8 cellular contexts compared by ENCODE assay signal in the genomic region with DNA sequence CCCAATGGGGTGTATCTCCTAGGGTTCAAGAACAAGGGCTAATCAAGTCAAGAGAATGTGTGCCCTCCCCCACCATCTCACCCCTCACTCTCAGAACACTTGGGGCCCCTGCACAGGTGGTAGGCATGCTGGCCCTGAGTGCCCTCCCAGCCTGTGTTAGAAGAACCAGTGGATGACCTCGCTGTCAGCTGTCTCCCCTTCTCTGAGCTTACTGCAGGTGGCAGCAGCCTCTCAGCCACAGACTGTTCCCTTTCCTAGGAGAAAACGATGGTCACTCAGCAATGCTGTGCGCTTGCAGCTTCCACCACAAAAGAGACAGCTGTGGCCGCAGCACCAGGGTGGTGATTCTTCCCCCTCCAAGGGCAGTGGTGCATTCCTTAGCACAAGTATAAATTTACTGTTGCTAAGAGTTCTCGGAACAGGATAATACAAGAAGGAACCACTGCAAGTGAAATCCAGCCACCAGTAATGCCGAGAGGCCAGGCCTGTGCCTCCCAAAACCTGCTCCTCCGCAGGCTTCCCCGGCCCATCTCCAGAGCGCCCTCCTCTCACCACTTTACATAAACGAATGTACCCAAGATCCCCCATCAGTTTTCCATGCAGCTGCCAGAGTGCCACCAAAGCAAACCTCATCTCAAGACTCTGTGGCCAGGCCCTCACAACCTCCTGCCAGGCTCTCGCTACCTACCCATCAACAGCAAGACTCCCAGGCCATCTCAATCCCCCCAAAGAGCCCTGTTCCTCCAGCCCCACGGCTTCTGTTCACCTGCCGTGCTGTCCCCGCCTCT. TPM values are rescaled to one million over a fixed set of nuclear protein-coding genes. Genes with fewer than 3 reads are reported as not detected.
DNase-seq lines count a peak whose midpoint lies in the region; ATAC-seq and TF ChIP-seq lines count a peak whose summit lies in the region.

No MANE protein-coding gene starts in this region.

- H3K36me3 Mint-ChIP-seq in Calu3 (ENCODE audit: insufficient read depth, unreplicated experiment): peaks cover 22% of the 10 kb centered on the region
- no peaks in the 10 kb centered on the region for H3K36me3 Mint-ChIP-seq in HFFc6 (ENCODE audit: low read depth)
- no peaks in the 10 kb centered on the region for H3K36me3 Mint-ChIP-seq in activated T-helper 17 cell treated with anti-CD3 and anti-CD28 coated beads, Interleukin-2, amount 50 U/mL, for 72 hours (ENCODE audit: low read depth)
- peaks cover 0 to 6% (median 0%) of the 10 kb centered on the region in 5 donors for H3K36me3 Mint-ChIP-seq in naive thymus-derived CD4-positive, alpha-beta T cell

- H3K9me3 Mint-ChIP-seq in Calu3 (ENCODE audit: low read depth, unreplicated experiment) (no peaks in the 10 kb centered on the region), HFFc6 (no peaks in the 10 kb centered on the region)
- no peaks in the 10 kb centered on the region for H3K9me3 Mint-ChIP-seq in activated T-helper 17 cell treated with anti-CD3 and anti-CD28 coated beads, Interleukin-2, amount 50 U/mL, for 72 hours
- H3K9me3 Mint-ChIP-seq in naive thymus-derived CD4-positive, alpha-beta T cell: no peaks in the 10 kb centered on the region

- peak; percentile 77 for TF ChIP-seq CTCF in Calu3 (IDR thresholded peaks at IDR 0.05; ENCODE audit: unreplicated experiment)
- peak; percentile 83 for TF ChIP-seq CTCF in HFFc6 (IDR thresholded peaks at IDR 0.05)
- TF ChIP-seq CTCF in fibroblast of pulmonary artery (IDR thresholded peaks at IDR 0.05; ENCODE audit: low read length, missing control alignments): peak; percentile 96
- peak; percentile 56 to 65 (median 63) for TF ChIP-seq CTCF in testis (IDR thresholded peaks at IDR 0.05)

- no peaks in the 10 kb centered on the region for H3K4me1 ChIP-seq in naive thymus-derived CD4-positive, alpha-beta T cell (ENCODE audit: control insufficient read depth in 2 of 2, insufficient read depth in 2 of 2, low read length in 2 of 2)
- peaks cover 11% of the 10 kb centered on the region for H3K4me1 ChIP-seq in testis

- 37 to 46% methylated on average over 14 of the region's 14 CpGs for WGBS in testis, 2 donors

- POLR2A ChIA-PET in naive thymus-derived CD4-positive, alpha-beta T cell (lab: Charles Lee): interaction anchor here (0.9 kb wide), 1 partner anchor 405 kb away, joined by 3 read pairs; no protein-coding TSS in a partner anchor

- no peaks in the 10 kb centered on the region for H3K9me3 ChIP-seq in naive thymus-derived CD4-positive, alpha-beta T cell (ENCODE audit: control insufficient read depth in 2 of 3, low read length in 3 of 3)
- H3K9me3 ChIP-seq in testis: no peaks in the 10 kb centered on the region

- CTCF ChIA-PET in Calu3 (lab: Charles Lee): interaction anchor here (0.5 to 1.2 kb wide), 10 partner anchors 9 to 405 kb away, joined by 3 to 13 read pairs (median 4); a partner anchor contains a TSS
- CTCF ChIA-PET in naive thymus-derived CD4-positive, alpha-beta T cell (lab: Charles Lee): interaction anchor here (0.9 to 2.1 kb wide), 10 partner anchors 41 to 407 kb away, joined by 3 to 12 read pairs (median 3); no protein-coding TSS in a partner anchor

- H3K27ac ChIP-seq in naive thymus-derived CD4-positive, alpha-beta T cell (ENCODE audit: low read depth, low read length): no peak overlapping the region
- H3K27ac ChIP-seq in testis: no peak overlapping the region

- intact Hi-C loops in Calu3 (cut with micrococcal nuclease; ENCODE audit: unreplicated experiment) (loop anchor here (1.0 to 10.0 kb wide), 3 partner anchors 159 to 406 kb away; no protein-coding TSS in a partner anchor), testis (cut with DNase I; ENCODE audit: low total_unique reads) (no loop called here)
- intact Hi-C loops in naive thymus-derived CD4-positive, alpha-beta T cell (cut with micrococcal nuclease): loop anchor here (1.0 to 10.0 kb wide), 11 partner anchors 40 to 604 kb away; a partner anchor contains a TSS

- H3K4me3 Mint-ChIP-seq in Calu3 (ENCODE audit: low read depth, unreplicated experiment) (peak overlapping the region; percentile 67), HFFc6 (peak overlapping the region; percentile 59)
- H3K4me3 Mint-ChIP-seq in activated T-helper 17 cell treated with anti-CD3 and anti-CD28 coated beads, Interleukin-2, amount 50 U/mL, for 72 hours: peak overlapping the region; percentile 65
- H3K4me3 Mint-ChIP-seq in naive thymus-derived CD4-positive, alpha-beta T cell: peak overlapping the region; percentile 46 to 86 (median 71)

- H3K27me3 Mint-ChIP-seq in Calu3 (ENCODE audit: unreplicated experiment): peaks cover 55% of the 10 kb centered on the region
- H3K27me3 Mint-ChIP-seq in HFFc6 (ENCODE audit: insufficient read depth): peaks cover 27% of the 10 kb centered on the region
- peaks cover 21% of the 10 kb centered on the region for H3K27me3 Mint-ChIP-seq in activated T-helper 17 cell treated with anti-CD3 and anti-CD28 coated beads, Interleukin-2, amount 50 U/mL, for 72 hours
- peaks cover 23 to 63% (median 29%) of the 10 kb centered on the region in 5 donors for H3K27me3 Mint-ChIP-seq in naive thymus-derived CD4-positive, alpha-beta T cell

- H3K27me3 ChIP-seq in naive thymus-derived CD4-positive, alpha-beta T cell (ENCODE audit: control insufficient read depth in 2 of 2, insufficient read depth in 2 of 2, low read length in 2 of 2): peaks cover 4 to 6% of the 10 kb centered on the region in 2 donors
- H3K27me3 ChIP-seq in testis: no peaks in the 10 kb centered on the region

- DNase-seq in Calu3 (peak; percentile 72), HFFc6 (peak; percentile 80), NCI-H526 treated with DMSO at 0.1 percent for 48 hours (lab: John Stamatoyannopoulos, UW) (peak; percentile 96), fibroblast of pulmonary artery (ENCODE audit: low read depth) (peak; percentile 91), testis (peak; percentile 83)
- DNase-seq in naive thymus-derived CD4-positive, alpha-beta T cell: peak in 7 of 9 donors; percentile 26 to 51 (median 44)

- H3K4me1 Mint-ChIP-seq in Calu3 (ENCODE audit: low read depth, unreplicated experiment) (peaks cover 28% of the 10 kb centered on the region), HFFc6 (ENCODE audit: low read depth) (peaks cover 18% of the 10 kb centered on the region)
- peaks cover 8% of the 10 kb centered on the region for H3K4me1 Mint-ChIP-seq in activated T-helper 17 cell treated with anti-CD3 and anti-CD28 coated beads, Interleukin-2, amount 50 U/mL, for 72 hours
- peaks cover 0 to 15% (median 13%) of the 10 kb centered on the region in 7 donors for H3K4me1 Mint-ChIP-seq in naive thymus-derived CD4-positive, alpha-beta T cell

- ATAC-seq in activated T-helper 17 cell treated with anti-CD3 and anti-CD28 coated beads, Interleukin-2, amount 50 U/mL, for 72 hours (replicated peaks): peak; percentile 74
- ATAC-seq in naive thymus-derived CD4-positive, alpha-beta T cell: peak; percentile 76
- ATAC-seq in GM19328 (IDR thresholded peaks at IDR 0.05; ENCODE audit: unreplicated experiment): no peak

- no peaks in the 10 kb centered on the region for H3K36me3 ChIP-seq in naive thymus-derived CD4-positive, alpha-beta T cell (ENCODE audit: control insufficient read depth in 2 of 3, insufficient read depth in 3 of 3, low read length in 3 of 3)
- no peaks in the 10 kb centered on the region for H3K36me3 ChIP-seq in testis (ENCODE audit: low read depth, missing control alignments)

- BruUV-seq in Calu3 (replicated peaks; lab: Mats Ljungman, UMichigan): no TSS peak

- H3K27ac Mint-ChIP-seq in Calu3 (ENCODE audit: unreplicated experiment) (no peak overlapping the region), HFFc6 (no peak overlapping the region)
- no peak overlapping the region for H3K27ac Mint-ChIP-seq in activated T-helper 17 cell treated with anti-CD3 and anti-CD28 coated beads, Interleukin-2, amount 50 U/mL, for 72 hours
- H3K27ac Mint-ChIP-seq in naive thymus-derived CD4-positive, alpha-beta T cell: peak overlapping the region in 2 of 9 donors; percentile 72 to 73

- H3K4me3 ChIP-seq in fibroblast of pulmonary artery (replicated peaks; ENCODE audit: low read depth, low read length) (no peak overlapping the region), testis (no peak overlapping the region)
- H3K4me3 ChIP-seq in naive thymus-derived CD4-positive, alpha-beta T cell (ENCODE audit: low read length): no peak overlapping the region

- TF ChIP-seq POLR2A in testis (IDR thresholded peaks at IDR 0.05): no peak

RNA-seq across cellular contexts. Expression of a gene that starts 0.9 kb away (rescaled TPM):
- total RNA-seq in Calu3 (2022): 9.6 and 9.8 TPM in 2 replicates
- 1 to 10 TPM in 1 of 6 experiments, under 1 TPM in 4, not detected in 1; 0.38 to 1.3 (median 0.48) TPM for total RNA-seq in HFFc6 (2021; fragmentation: NEBNext Ultra II Directional; extraction: Animal tissue kit (Norgen Biotek cat#: 25700))
- under 1 TPM in 1 of 2 donors, not detected in 1; 0.54 TPM for total RNA-seq in activated T-helper 17 cell treated with anti-CD3 and anti-CD28 coated beads, Interleukin-2, amount 50 U/mL, for 72 hours
- total RNA-seq in naive thymus-derived CD4-positive, alpha-beta T cell: 10 to 100 TPM in 1 of 5 experiments, 1 to 10 TPM in 1, under 1 TPM in 2, not detected in 1; 0.59 to 13.2 (median 0.95) TPM
- polyA plus RNA-seq in naive thymus-derived CD4-positive, alpha-beta T cell: 1 to 10 TPM in 1 of 2 donors, under 1 TPM in 1; 0.52 to 1.9 TPM
- 10 to 100 TPM in 1 of 2 donors, 1 to 10 TPM in 1; 8.9 to 14.3 TPM for total RNA-seq in testis
- 13.9 TPM for polyA plus RNA-seq in testis (ENCODE audit: insufficient read depth, low read depth, low replicate concordance)

RNA-seq across cellular contexts. Expression of a gene that starts 59.9 kb away (rescaled TPM):
- total RNA-seq in Calu3 (2022) (0.56 and 1.0 TPM in 2 replicates), testis (10 to 100 TPM; 15.0 to 23.4 TPM)
- total RNA-seq in HFFc6 (2021; fragmentation: NEBNext Ultra II Directional; extraction: Animal tissue kit (Norgen Biotek cat#: 25700)): under 1 TPM in 5 of 6 experiments, not detected in 1; 0.07 to 0.10 (median 0.09) TPM
- total RNA-seq in activated T-helper 17 cell treated with anti-CD3 and anti-CD28 coated beads, Interleukin-2, amount 50 U/mL, for 72 hours: 1 to 10 TPM; 2.1 to 3.9 TPM
- 1 to 10 TPM in 3 of 5 experiments, under 1 TPM in 2; 0.60 to 3.1 (median 1.0) TPM for total RNA-seq in naive thymus-derived CD4-positive, alpha-beta T cell
- polyA plus RNA-seq in naive thymus-derived CD4-positive, alpha-beta T cell: under 1 TPM in 1 of 2 donors, not detected in 1; 0.06 TPM
- 21.1 TPM for polyA plus RNA-seq in testis (ENCODE audit: insufficient read depth, low read depth, low replicate concordance)

Comparison
In these comparisons a context has a peak if more than half of its experiments do, and no peak if none do; other contexts are left out.
1. DNase-seq: peak in every context shown above with its lines; median percentile 96 in NCI-H526 treated with DMSO at 0.1 percent for 48 hours; 91 in fibroblast of pulmonary artery; 83 in testis; 80 in HFFc6; 72 in Calu3; 44 in naive thymus-derived CD4-positive, alpha-beta T cell.